Comparison of ENCODE assay signal across 10 cellular contexts in the genomic region with DNA sequence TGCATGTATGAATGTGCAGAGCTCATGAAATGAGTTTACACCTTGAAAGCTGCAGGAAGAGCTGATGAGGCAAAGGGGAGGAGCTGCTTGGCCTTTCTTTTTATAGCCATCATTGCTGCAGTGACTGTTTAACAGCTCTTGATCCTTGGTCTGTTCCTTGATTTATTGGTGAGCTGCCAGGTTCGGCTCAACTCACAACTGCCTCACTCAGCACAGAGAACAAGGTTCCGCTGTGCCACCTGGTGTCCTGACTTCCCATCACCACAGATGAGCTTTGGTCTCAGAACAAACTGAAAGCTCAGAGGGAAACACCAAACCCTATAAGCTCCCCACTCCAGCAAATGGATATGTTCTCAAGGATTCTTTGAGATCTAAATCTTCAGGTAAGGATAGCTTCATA.
A peak's percentile ranks its signal among the peaks of the same experiment; 100 is the strongest.
DNase-seq lines count a peak whose midpoint lies in the region; ATAC-seq and TF ChIP-seq lines count a peak whose summit lies in the region.
"Had no signal": no experiment of that assay in that cellular context is flagged by ENCODE, and none has a peak within 500 bp of the region (broad histone marks: within the 10 kb centered on the region; RNA-seq: fewer than 3 reads in every experiment).

No MANE protein-coding gene starts in this region.

- ATAC-seq in HG03135 (IDR thresholded peaks at IDR 0.05; ENCODE audit: unreplicated experiment): no peak

- no peak overlapping the region for H3K27ac ChIP-seq in mesendoderm (ENCODE audit: low read depth, low read length)
- no peak overlapping the region for H3K27ac ChIP-seq in brain microvascular endothelial cell

- H2AK5ac ChIP-seq in mesendoderm (ENCODE audit: low read length): no peak overlapping the region

- H3K36me3 Mint-ChIP-seq in chondrocyte (ENCODE audit: low read depth): peaks cover 5% of the 10 kb centered on the region

- H3K27me3 ChIP-seq in mesendoderm (ENCODE audit: insufficient read depth, low read length, poor library complexity): no peaks in the 10 kb centered on the region
- no peaks in the 10 kb centered on the region for H3K27me3 ChIP-seq in brain microvascular endothelial cell (replicated peaks)

- H3K79me2 ChIP-seq in mesendoderm (ENCODE audit: control insufficient read depth, insufficient read depth, low read length): no peaks in the 10 kb centered on the region

- H3K79me1 ChIP-seq in mesendoderm (ENCODE audit: low read length): no peaks in the 10 kb centered on the region

- WGBS in mesendoderm (ENCODE audit: extremely low coverage, insufficient coverage, low lambda C conversion rate): no CpG with 5 or more reads among the region's 2 CpGs

- H3K4ac ChIP-seq in mesendoderm (ENCODE audit: low read depth, low read length): peak overlapping the region; percentile 52

- no peak overlapping the region for H2BK15ac ChIP-seq in mesendoderm (replicated peaks; ENCODE audit: low read depth)

- H4K5ac ChIP-seq in mesendoderm (ENCODE audit: low read length): no peak overlapping the region

- no peak overlapping the region for H3K27ac Mint-ChIP-seq in chondrocyte (ENCODE audit: unreplicated experiment)

- no peaks in the 10 kb centered on the region for H3K27me3 Mint-ChIP-seq in chondrocyte (ENCODE audit: low read depth)

- in situ Hi-C loops in brain microvascular endothelial cell (cut with HindIII; ENCODE audit: low pct_ligation_motif_present, low sequenced_read_pairs): no loop called here

- no peak overlapping the region for H3K18ac ChIP-seq in mesendoderm (ENCODE audit: low read length)

- no peak overlapping the region for H3K9ac ChIP-seq in mesendoderm (ENCODE audit: low read length)

- H3K23ac ChIP-seq in mesendoderm (ENCODE audit: low read length): no peak overlapping the region

- peaks cover 3% of the 10 kb centered on the region for H3K4me1 Mint-ChIP-seq in chondrocyte (ENCODE audit: low read depth)

- H3K4me1 ChIP-seq in mesendoderm (ENCODE audit: control insufficient read depth, low read depth, low read length): peaks cover 8% of the 10 kb centered on the region

- H3K36me3 ChIP-seq in mesendoderm (ENCODE audit: control insufficient read depth, insufficient read depth, low read length): no peaks in the 10 kb centered on the region
- H3K36me3 ChIP-seq in brain microvascular endothelial cell (replicated peaks): no peaks in the 10 kb centered on the region

- TF ChIP-seq CTCF in chondrocyte (IDR thresholded peaks at IDR 0.05): peak; percentile 18
- no peak for TF ChIP-seq CTCF in brain microvascular endothelial cell (IDR thresholded peaks at IDR 0.05; ENCODE audit: low read depth, low read length, missing control alignments)

- no peak overlapping the region for H2BK120ac ChIP-seq in mesendoderm (ENCODE audit: low read depth, low read length)

- H2BK5ac ChIP-seq in mesendoderm (ENCODE audit: low read length): no peak overlapping the region

- H3K4me3 ChIP-seq in mesendoderm (ENCODE audit: low read length) (no peak overlapping the region), brain microvascular endothelial cell (ENCODE audit: low read depth, low read length) (no peak overlapping the region)

- peak overlapping the region; percentile 39 for H4K8ac ChIP-seq in mesendoderm (ENCODE audit: low read depth, low read length)

- no peaks in the 10 kb centered on the region for H3K9me3 Mint-ChIP-seq in chondrocyte (ENCODE audit: low read depth)

- DNase-seq in DMS153 (lab: John Stamatoyannopoulos, UW) (peak; percentile 42), NCI-H187 treated with DMSO at 0.1 percent for 48 hours (lab: John Stamatoyannopoulos, UW) (peak; percentile 49), chondrocyte (ENCODE audit: low spot score) (no peak), mesendoderm (peak; percentile 54), cortex of kidney (lab: John Stamatoyannopoulos, UW) (no peak), brain microvascular endothelial cell (no peak), iPS-NIHi11 (ENCODE audit: low spot score) (no peak)
- DNase-seq: Calu3; stimulated activated naive CD4-positive, alpha-beta T cell had no signal

- no peak overlapping the region for H3K4me3 Mint-ChIP-seq in chondrocyte (ENCODE audit: unreplicated experiment)

- H3K4me2 ChIP-seq in mesendoderm (ENCODE audit: low read length): no peak overlapping the region

- peak overlapping the region; percentile 50 for H3K56ac ChIP-seq in mesendoderm (ENCODE audit: low read length)

Comparison
In these comparisons a context has a peak if more than half of its experiments do, and no peak if none do; other contexts are left out.
1. DNase-seq: peak in DMS153 (single experiment), NCI-H187 treated with DMSO at 0.1 percent for 48 hours (single experiment) and mesendoderm (single experiment); none in chondrocyte (single experiment), cortex of kidney (single experiment), brain microvascular endothelial cell (single experiment) and iPS-NIHi11 (single experiment).